3 cellular contexts compared by ENCODE assay signal in genomic region chr12:57270966-57271470, GRCh38.
TF ChIP-seq lines count a peak whose summit lies in the region.

No MANE protein-coding gene starts in this region.

TF ChIP-seq in IMR-90, 13 proteins besides CTCF, POLR2A, EP300 and RAD21:
- TF ChIP-seq RCOR1 (IDR thresholded peaks at IDR 0.05; ENCODE audit: insufficient replicate concordance, low read length) = no peak
- no peak for TF ChIP-seq BHLHE40 (IDR thresholded peaks at IDR 0.05; ENCODE audit: low read depth, low read length)
- no peak for TF ChIP-seq NFE2L2 (IDR thresholded peaks at IDR 0.05; ENCODE audit: low read depth, low read length)
- TF ChIP-seq SMC3 (IDR thresholded peaks at IDR 0.05; ENCODE audit: low read depth, low read length) = no peak
- no peak for TF ChIP-seq FOS (IDR thresholded peaks at IDR 0.05; ENCODE audit: low read depth, low read length)
- no peak for TF ChIP-seq CEBPB (IDR thresholded peaks at IDR 0.05; ENCODE audit: low read depth, low read length)
- TF ChIP-seq RFX5 (IDR thresholded peaks at IDR 0.05; ENCODE audit: low read depth, low read length) = no peak
- TF ChIP-seq MXI1 (IDR thresholded peaks at IDR 0.05; ENCODE audit: borderline replicate concordance, low read depth, low read length) = no peak
- no peak for TF ChIP-seq CHD1 (IDR thresholded peaks at IDR 0.05; ENCODE audit: low read depth, low read length)
- no peak for TF ChIP-seq ELK1 (IDR thresholded peaks at IDR 0.05; ENCODE audit: borderline replicate concordance, low read depth, low read length)

TF ChIP-seq in K562, 482 proteins besides CTCF, POLR2A, EP300 and RAD21:
- TF ChIP-seq, protein P1, sequence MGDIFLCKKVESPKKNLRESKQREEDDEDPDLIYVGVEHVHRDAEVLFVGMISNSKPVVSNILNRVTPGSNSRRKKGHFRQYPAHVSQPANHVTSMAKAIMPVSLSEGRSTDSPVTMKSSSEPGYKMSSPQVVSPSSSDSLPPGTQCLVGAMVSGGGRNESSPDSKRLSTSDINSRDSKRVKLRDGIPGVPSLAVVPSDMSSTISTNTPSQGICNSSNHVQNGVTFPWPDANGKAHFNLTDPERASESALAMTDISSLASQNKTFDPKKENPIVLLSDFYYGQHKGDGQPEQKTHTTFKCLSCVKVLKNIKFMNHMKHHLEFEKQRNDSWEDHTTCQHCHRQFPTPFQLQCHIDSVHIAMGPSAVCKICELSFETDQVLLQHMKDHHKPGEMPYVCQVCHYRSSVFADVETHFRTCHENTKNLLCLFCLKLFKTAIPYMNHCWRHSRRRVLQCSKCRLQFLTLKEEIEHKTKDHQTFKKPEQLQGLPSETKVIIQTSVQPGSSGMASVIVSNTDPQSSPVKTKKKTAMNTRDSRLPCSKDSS (IDR thresholded peaks at IDR 0.05; ENCODE audit: low read depth, partially characterized antibody) = no peak
- TF ChIP-seq ZNF12 (CRISPR knock-in tag; IDR thresholded peaks at IDR 0.05) = no peak
- no peak for TF ChIP-seq SMARCB1 (IDR thresholded peaks at IDR 0.05; ENCODE audit: insufficient read length, low read depth)
- no peak for TF ChIP-seq MIER1 (IDR thresholded peaks at IDR 0.05; ENCODE audit: low read depth)
- TF ChIP-seq CBFA2T3 (IDR thresholded peaks at IDR 0.05) = peak; percentile 29
- no peak; a peak in 1 of 4 replicates for TF ChIP-seq HDAC1 (IDR thresholded peaks at IDR 0.05)
- TF ChIP-seq ZBTB33 (CRISPR knock-in tag; IDR thresholded peaks at IDR 0.05) = 0 out of 2 replicates have a peak, but pooled peaks have one; percentile 29
- no peak for TF ChIP-seq ZBTB9 (CRISPR knock-in tag; IDR thresholded peaks at IDR 0.05)

TF ChIP-seq in GM12891, 5 proteins besides CTCF, POLR2A, EP300 and RAD21:
- TF ChIP-seq SPI1 (IDR thresholded peaks at IDR 0.05; ENCODE audit: low read depth, low read length) (no peak), PAX5 (IDR thresholded peaks at IDR 0.05; ENCODE audit: insufficient read depth, low read length, severe bottlenecking) (no peak), POLR2AphosphoS5 (IDR thresholded peaks at IDR 0.05; ENCODE audit: low read depth, low read length) (no peak), POU2F2 (IDR thresholded peaks at IDR 0.05; ENCODE audit: low read depth, low read length) (no peak), TAF1 (IDR thresholded peaks at IDR 0.05; ENCODE audit: low read depth, low read length) (no peak)
TF ChIP-seq in GM12891: peak in this region for 0.
